ENCODE assay signal across 20 cellular contexts in genomic region chr7:3241686-3242258, GRCh38.
"Had no signal": no experiment of that assay in that cellular context is flagged by ENCODE, and none has a peak within 500 bp of the region (broad histone marks: within the 10 kb centered on the region; RNA-seq: fewer than 3 reads in every experiment).

No MANE protein-coding gene starts in this region.

- DNase-seq: IMR-90, Karpas-422, KG1, MM.1S, NCI-H1092 treated with DMSO at 0.1 percent for 48 hours, NCI-H1436, NCI-H187, NCI-H2029, NCI-H2081 treated with DMSO at 0.1 percent for 48 hours, NCI-H2171, NCI-H226, NCI-H446, NCI-H510A, NCI-H524 treated with DMSO at 0.1 percent for 48 hours, NCI-H774, SHP77 treated with DMSO at 0.1 percent for 48 hours, SJCRH30 had no signal

- H3K4me3 ChIP-seq: SJCRH30 had no signal

- ATAC-seq: HepG2, Right ventricle myocardium inferior, SK-N-SH treated with all-trans-retinoic acid at 6 μM for 48 hours had no signal

- H3K36me3 ChIP-seq: SJCRH30 had no signal

- H3K27me3 ChIP-seq: SJCRH30 had no signal

- H3K27ac ChIP-seq: SJCRH30 had no signal

- H3K9me3 ChIP-seq: SJCRH30 had no signal
